1 cellular context compared by ENCODE assay signal in genomic region chr17:48561894-48562810, GRCh38.
A peak's percentile ranks its signal among the peaks of the same experiment; 100 is the strongest.
TF ChIP-seq lines count a peak whose summit lies in the region.

No MANE protein-coding gene starts in this region.

TF ChIP-seq in HEK293, 187 proteins besides CTCF, POLR2A, EP300 and RAD21 (continued from another document and continues in another):
- TF ChIP-seq, protein P1, sequence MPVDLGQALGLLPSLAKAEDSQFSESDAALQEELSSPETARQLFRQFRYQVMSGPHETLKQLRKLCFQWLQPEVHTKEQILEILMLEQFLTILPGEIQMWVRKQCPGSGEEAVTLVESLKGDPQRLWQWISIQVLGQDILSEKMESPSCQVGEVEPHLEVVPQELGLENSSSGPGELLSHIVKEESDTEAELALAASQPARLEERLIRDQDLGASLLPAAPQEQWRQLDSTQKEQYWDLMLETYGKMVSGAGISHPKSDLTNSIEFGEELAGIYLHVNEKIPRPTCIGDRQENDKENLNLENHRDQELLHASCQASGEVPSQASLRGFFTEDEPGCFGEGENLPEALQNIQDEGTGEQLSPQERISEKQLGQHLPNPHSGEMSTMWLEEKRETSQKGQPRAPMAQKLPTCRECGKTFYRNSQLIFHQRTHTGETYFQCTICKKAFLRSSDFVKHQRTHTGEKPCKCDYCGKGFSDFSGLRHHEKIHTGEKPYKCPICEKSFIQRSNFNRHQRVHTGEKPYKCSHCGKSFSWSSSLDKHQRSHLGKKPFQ (tag by site-specific recombination; IDR thresholded peaks at IDR 0.05): peak; percentile 73
- TF ChIP-seq ZNF530 (tag by site-specific recombination; IDR thresholded peaks at IDR 0.05; ENCODE audit: low read depth): no peak
- TF ChIP-seq ZNF621 (tag by site-specific recombination; IDR thresholded peaks at IDR 0.05): no peak
- no peak for TF ChIP-seq KLF1 (tag by site-specific recombination; IDR thresholded peaks at IDR 0.05)
- no peak for TF ChIP-seq ATF2 (tag by site-specific recombination; IDR thresholded peaks at IDR 0.05; ENCODE audit: low read depth)
- TF ChIP-seq ZNF747 (tag by site-specific recombination; IDR thresholded peaks at IDR 0.05): no peak
- no peak for TF ChIP-seq HOXC10 (CRISPR knock-in tag; IDR thresholded peaks at IDR 0.05)
- no peak for TF ChIP-seq ZNF302 (tag by site-specific recombination; IDR thresholded peaks at IDR 0.05; ENCODE audit: low read depth)
- TF ChIP-seq ZNF121 (tag by site-specific recombination; IDR thresholded peaks at IDR 0.05): no peak
- peak; percentile 63; the same call in 1 of the 2 replicates for TF ChIP-seq ZNF24 (tag by site-specific recombination; IDR thresholded peaks at IDR 0.05)
- TF ChIP-seq, protein P2, sequence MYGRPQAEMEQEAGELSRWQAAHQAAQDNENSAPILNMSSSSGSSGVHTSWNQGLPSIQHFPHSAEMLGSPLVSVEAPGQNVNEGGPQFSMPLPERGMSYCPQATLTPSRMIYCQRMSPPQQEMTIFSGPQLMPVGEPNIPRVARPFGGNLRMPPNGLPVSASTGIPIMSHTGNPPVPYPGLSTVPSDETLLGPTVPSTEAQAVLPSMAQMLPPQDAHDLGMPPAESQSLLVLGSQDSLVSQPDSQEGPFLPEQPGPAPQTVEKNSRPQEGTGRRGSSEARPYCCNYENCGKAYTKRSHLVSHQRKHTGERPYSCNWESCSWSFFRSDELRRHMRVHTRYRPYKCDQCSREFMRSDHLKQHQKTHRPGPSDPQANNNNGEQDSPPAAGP (tag by site-specific recombination; IDR thresholded peaks at IDR 0.05): no peak
- peak; percentile 78 for TF ChIP-seq KLF10 (tag by site-specific recombination; IDR thresholded peaks at IDR 0.05)
- TF ChIP-seq, protein P3, sequence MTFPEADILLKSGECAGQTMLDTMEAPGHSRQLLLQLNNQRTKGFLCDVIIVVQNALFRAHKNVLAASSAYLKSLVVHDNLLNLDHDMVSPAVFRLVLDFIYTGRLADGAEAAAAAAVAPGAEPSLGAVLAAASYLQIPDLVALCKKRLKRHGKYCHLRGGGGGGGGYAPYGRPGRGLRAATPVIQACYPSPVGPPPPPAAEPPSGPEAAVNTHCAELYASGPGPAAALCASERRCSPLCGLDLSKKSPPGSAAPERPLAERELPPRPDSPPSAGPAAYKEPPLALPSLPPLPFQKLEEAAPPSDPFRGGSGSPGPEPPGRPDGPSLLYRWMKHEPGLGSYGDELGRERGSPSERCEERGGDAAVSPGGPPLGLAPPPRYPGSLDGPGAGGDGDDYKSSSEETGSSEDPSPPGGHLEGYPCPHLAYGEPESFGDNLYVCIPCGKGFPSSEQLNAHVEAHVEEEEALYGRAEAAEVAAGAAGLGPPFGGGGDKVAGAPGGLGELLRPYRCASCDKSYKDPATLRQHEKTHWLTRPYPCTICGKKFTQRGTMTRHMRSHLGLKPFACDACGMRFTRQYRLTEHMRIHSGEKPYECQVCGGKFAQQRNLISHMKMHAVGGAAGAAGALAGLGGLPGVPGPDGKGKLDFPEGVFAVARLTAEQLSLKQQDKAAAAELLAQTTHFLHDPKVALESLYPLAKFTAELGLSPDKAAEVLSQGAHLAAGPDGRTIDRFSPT (tag by site-specific recombination; IDR thresholded peaks at IDR 0.05): 0 out of 2 replicates have a peak, but pooled peaks have one; percentile 43
- peak; percentile 92 for TF ChIP-seq ZEB2 (tag by site-specific recombination; IDR thresholded peaks at IDR 0.05)
- TF ChIP-seq, protein P4, sequence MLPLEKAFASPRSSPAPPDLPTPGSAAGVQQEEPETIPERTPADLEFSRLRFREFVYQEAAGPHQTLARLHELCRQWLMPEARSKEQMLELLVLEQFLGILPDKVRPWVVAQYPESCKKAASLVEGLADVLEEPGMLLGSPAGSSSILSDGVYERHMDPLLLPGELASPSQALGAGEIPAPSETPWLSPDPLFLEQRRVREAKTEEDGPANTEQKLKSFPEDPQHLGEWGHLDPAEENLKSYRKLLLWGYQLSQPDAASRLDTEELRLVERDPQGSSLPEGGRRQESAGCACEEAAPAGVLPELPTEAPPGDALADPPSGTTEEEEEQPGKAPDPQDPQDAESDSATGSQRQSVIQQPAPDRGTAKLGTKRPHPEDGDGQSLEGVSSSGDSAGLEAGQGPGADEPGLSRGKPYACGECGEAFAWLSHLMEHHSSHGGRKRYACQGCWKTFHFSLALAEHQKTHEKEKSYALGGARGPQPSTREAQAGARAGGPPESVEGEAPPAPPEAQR (tag by site-specific recombination; IDR thresholded peaks at IDR 0.05): no peak
- TF ChIP-seq ZFP37 (tag by site-specific recombination; IDR thresholded peaks at IDR 0.05): no peak
- TF ChIP-seq ZBTB48 (tag by site-specific recombination; IDR thresholded peaks at IDR 0.05): no peak
- TF ChIP-seq ZNF501 (tag by site-specific recombination; IDR thresholded peaks at IDR 0.05): peak; percentile 69; the same call in 1 of the 2 replicates
- TF ChIP-seq, protein P5, sequence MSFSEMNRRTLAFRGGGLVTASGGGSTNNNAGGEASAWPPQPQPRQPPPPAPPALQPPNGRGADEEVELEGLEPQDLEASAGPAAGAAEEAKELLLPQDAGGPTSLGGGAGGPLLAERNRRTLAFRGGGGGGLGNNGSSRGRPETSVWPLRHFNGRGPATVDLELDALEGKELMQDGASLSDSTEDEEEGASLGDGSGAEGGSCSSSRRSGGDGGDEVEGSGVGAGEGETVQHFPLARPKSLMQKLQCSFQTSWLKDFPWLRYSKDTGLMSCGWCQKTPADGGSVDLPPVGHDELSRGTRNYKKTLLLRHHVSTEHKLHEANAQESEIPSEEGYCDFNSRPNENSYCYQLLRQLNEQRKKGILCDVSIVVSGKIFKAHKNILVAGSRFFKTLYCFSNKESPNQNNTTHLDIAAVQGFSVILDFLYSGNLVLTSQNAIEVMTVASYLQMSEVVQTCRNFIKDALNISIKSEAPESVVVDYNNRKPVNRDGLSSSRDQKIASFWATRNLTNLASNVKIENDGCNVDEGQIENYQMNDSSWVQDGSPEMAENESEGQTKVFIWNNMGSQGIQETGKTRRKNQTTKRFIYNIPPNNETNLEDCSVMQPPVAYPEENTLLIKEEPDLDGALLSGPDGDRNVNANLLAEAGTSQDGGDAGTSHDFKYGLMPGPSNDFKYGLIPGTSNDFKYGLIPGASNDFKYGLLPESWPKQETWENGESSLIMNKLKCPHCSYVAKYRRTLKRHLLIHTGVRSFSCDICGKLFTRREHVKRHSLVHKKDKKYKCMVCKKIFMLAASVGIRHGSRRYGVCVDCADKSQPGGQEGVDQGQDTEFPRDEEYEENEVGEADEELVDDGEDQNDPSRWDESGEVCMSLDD (tag by site-specific recombination; IDR thresholded peaks at IDR 0.05): no peak
- TF ChIP-seq PRDM4 (tag by site-specific recombination; IDR thresholded peaks at IDR 0.05): peak; percentile 94
- no peak for TF ChIP-seq ZNF311 (tag by site-specific recombination; IDR thresholded peaks at IDR 0.05; ENCODE audit: borderline replicate concordance)
- no peak for TF ChIP-seq ZNF704 (tag by site-specific recombination; IDR thresholded peaks at IDR 0.05)
- TF ChIP-seq ZNF112 (tag by site-specific recombination; IDR thresholded peaks at IDR 0.05): no peak
- no peak for TF ChIP-seq GLI2 (tag by site-specific recombination; IDR thresholded peaks at IDR 0.05; ENCODE audit: borderline replicate concordance, low read depth)
- no peak for TF ChIP-seq ZBTB21 (tag by site-specific recombination; IDR thresholded peaks at IDR 0.05)
- TF ChIP-seq, protein P6, sequence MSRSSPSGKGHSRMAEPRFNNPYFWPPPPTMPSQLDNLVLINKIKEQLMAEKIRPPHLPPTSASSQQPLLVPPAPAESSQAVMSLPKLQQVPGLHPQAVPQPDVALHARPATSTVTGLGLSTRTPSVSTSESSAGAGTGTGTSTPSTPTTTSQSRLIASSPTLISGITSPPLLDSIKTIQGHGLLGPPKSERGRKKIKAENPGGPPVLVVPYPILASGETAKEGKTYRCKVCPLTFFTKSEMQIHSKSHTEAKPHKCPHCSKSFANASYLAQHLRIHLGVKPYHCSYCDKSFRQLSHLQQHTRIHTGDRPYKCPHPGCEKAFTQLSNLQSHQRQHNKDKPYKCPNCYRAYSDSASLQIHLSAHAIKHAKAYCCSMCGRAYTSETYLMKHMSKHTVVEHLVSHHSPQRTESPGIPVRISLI (tag by site-specific recombination; IDR thresholded peaks at IDR 0.05): no peak
- no peak for TF ChIP-seq ZNF138 (tag by site-specific recombination; IDR thresholded peaks at IDR 0.05; ENCODE audit: borderline replicate concordance)
- TF ChIP-seq ZNF830 (tag by site-specific recombination; IDR thresholded peaks at IDR 0.05; ENCODE audit: low read depth): no peak
- TF ChIP-seq, protein P7, sequence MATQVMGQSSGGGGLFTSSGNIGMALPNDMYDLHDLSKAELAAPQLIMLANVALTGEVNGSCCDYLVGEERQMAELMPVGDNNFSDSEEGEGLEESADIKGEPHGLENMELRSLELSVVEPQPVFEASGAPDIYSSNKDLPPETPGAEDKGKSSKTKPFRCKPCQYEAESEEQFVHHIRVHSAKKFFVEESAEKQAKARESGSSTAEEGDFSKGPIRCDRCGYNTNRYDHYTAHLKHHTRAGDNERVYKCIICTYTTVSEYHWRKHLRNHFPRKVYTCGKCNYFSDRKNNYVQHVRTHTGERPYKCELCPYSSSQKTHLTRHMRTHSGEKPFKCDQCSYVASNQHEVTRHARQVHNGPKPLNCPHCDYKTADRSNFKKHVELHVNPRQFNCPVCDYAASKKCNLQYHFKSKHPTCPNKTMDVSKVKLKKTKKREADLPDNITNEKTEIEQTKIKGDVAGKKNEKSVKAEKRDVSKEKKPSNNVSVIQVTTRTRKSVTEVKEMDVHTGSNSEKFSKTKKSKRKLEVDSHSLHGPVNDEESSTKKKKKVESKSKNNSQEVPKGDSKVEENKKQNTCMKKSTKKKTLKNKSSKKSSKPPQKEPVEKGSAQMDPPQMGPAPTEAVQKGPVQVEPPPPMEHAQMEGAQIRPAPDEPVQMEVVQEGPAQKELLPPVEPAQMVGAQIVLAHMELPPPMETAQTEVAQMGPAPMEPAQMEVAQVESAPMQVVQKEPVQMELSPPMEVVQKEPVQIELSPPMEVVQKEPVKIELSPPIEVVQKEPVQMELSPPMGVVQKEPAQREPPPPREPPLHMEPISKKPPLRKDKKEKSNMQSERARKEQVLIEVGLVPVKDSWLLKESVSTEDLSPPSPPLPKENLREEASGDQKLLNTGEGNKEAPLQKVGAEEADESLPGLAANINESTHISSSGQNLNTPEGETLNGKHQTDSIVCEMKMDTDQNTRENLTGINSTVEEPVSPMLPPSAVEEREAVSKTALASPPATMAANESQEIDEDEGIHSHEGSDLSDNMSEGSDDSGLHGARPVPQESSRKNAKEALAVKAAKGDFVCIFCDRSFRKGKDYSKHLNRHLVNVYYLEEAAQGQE (tag by site-specific recombination; IDR thresholded peaks at IDR 0.05): no peak
- TF ChIP-seq GLIS2 (tag by site-specific recombination; IDR thresholded peaks at IDR 0.05): peak; percentile 15; the same call in 1 of the 2 replicates
- no peak for TF ChIP-seq ZNF571 (tag by site-specific recombination; IDR thresholded peaks at IDR 0.05)
- TF ChIP-seq, protein P8, sequence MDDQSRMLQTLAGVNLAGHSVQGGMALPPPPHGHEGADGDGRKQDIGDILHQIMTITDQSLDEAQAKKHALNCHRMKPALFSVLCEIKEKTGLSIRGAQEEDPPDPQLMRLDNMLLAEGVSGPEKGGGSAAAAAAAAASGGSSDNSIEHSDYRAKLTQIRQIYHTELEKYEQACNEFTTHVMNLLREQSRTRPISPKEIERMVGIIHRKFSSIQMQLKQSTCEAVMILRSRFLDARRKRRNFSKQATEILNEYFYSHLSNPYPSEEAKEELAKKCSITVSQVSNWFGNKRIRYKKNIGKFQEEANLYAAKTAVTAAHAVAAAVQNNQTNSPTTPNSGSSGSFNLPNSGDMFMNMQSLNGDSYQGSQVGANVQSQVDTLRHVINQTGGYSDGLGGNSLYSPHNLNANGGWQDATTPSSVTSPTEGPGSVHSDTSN (CRISPR knock-in tag; IDR thresholded peaks at IDR 0.05): no peak
- TF ChIP-seq ZNF521 (tag by site-specific recombination; IDR thresholded peaks at IDR 0.05): no peak
- no peak for TF ChIP-seq ZBTB7A (tag by site-specific recombination; IDR thresholded peaks at IDR 0.05; ENCODE audit: low read depth)
- TF ChIP-seq ZNF16 (tag by site-specific recombination; IDR thresholded peaks at IDR 0.05; ENCODE audit: low read depth): no peak
- no peak for TF ChIP-seq ZNF37A (tag by site-specific recombination; IDR thresholded peaks at IDR 0.05)
- TF ChIP-seq GLI4 (tag by site-specific recombination; IDR thresholded peaks at IDR 0.05): no peak
- no peak; the same call in 1 of the 2 replicates for TF ChIP-seq ZNF324 (tag by site-specific recombination; IDR thresholded peaks at IDR 0.05)
- peak; percentile 53; the same call in 1 of the 2 replicates for TF ChIP-seq ZFP69B (tag by site-specific recombination; IDR thresholded peaks at IDR 0.05)
